Comparison of ENCODE assay signal across 8 cellular contexts in the genomic region with DNA sequence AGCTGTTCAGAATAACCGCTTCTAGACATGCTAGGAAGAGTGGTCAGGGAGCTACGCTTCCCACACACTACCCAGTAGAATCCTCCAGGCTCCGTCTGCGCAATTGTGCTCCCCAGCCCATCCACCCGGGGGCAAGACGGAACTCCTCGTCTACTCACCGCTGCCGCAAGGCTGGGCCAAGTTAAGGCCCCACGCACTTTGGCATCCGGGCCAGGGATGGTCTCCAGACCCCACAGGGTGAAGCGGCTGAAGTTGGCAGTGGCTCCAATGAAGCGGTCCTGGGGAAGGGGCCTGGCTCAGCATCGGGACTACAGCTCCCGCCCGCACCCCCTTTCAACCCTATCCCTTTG. TPM values are rescaled to one million over a fixed set of nuclear protein-coding genes. Genes with fewer than 3 reads are reported as not detected.
DNase-seq lines count a peak whose midpoint lies in the region; ATAC-seq, FAIRE-seq and TF ChIP-seq lines count a peak whose summit lies in the region.

No MANE protein-coding gene starts in this region.

- peaks cover 37% of the 10 kb centered on the region for H3K79me2 ChIP-seq in PC-3 (ENCODE audit: low read length)

- H3K4me1 ChIP-seq in PC-3 (ENCODE audit: insufficient read depth, low read length) (peaks cover 15% of the 10 kb centered on the region), liver (ENCODE audit: control insufficient read depth in 4 of 4, insufficient read depth in 4 of 4, low read length in 3 of 4) (peaks cover 5 to 24% (median 21%) of the 10 kb centered on the region in 4 donors)

- no peak for TF ChIP-seq RAD21 in liver (IDR thresholded peaks at IDR 0.05)

- ATAC-seq in HG02840 (IDR thresholded peaks at IDR 0.05; ENCODE audit: low FRiP score, unreplicated experiment) (peak; percentile 27), PC-3 (peak; percentile 51), GM21360 (IDR thresholded peaks at IDR 0.05; ENCODE audit: unreplicated experiment) (no peak)

- no peaks in the 10 kb centered on the region for H3F3A ChIP-seq in PC-3 (ENCODE audit: low read length, unreplicated experiment)

- FAIRE-seq in GM12891 (lab: Jason Lieb, UNC) = peak; percentile 65

- H3K4me2 ChIP-seq in PC-3 (ENCODE audit: low read length) = peak overlapping the region; percentile 86

- H3K36me3 ChIP-seq in PC-3 (ENCODE audit: low read depth, low read length) (peaks cover 41% of the 10 kb centered on the region), liver (ENCODE audit: control insufficient read depth in 4 of 4, insufficient read depth in 3 of 4, low read depth in 1 of 4, low read length in 3 of 4) (peaks cover 10 to 39% (median 32%) of the 10 kb centered on the region in 4 donors)

- CTCF ChIA-PET in PC-3 (lab: Charles Lee) = interaction anchor here (0.6 to 1.5 kb wide), 4 partner anchors 50 to 140 kb away, joined by 4 to 26 read pairs (median 4); no protein-coding TSS in a partner anchor

- H3K9me3 ChIP-seq in PC-3 (ENCODE audit: low read length) = no peaks in the 10 kb centered on the region
- H3K9me3 ChIP-seq in liver (ENCODE audit: control insufficient read depth in 4 of 4, low read length in 3 of 4) = no peaks in the 10 kb centered on the region

- H3K27me3 ChIP-seq in PC-3 (ENCODE audit: low read length) = no peaks in the 10 kb centered on the region
- no peaks in the 10 kb centered on the region for H3K27me3 ChIP-seq in liver (ENCODE audit: control insufficient read depth in 4 of 4, insufficient read depth in 4 of 4, low read length in 3 of 4)

- intact Hi-C loops in PC-3 (cut with micrococcal nuclease) = loop anchor here (10.0 kb wide), 1 partner anchor 265 kb away; no protein-coding TSS in a partner anchor

- H3K27ac ChIP-seq in PC-3 (ENCODE audit: low read length) (no peak overlapping the region), caudate nucleus (ENCODE audit: low read depth, low read length) (peak overlapping the region; percentile 26), liver (ENCODE audit: low read depth in 1 of 2, low read length in 2 of 2) (peak overlapping the region; percentile 52 to 78), temporal lobe (ENCODE audit: low read depth, low read length) (peak overlapping the region; percentile 77)

- POLR2A ChIA-PET in PC-3 (lab: Charles Lee; ENCODE audit: unreplicated experiment) = interaction anchor here (0.6 to 1.9 kb wide), 4 partner anchors 140 to 603 kb away, joined by 3 to 9 read pairs (median 4); a partner anchor contains a TSS

- H2AFZ ChIP-seq in PC-3 (ENCODE audit: low read length) = peak overlapping the region; percentile 78

- TF ChIP-seq CTCF in PC-3 (conservative IDR thresholded peaks at IDR 0.05; ENCODE audit: low read depth, low read length) (0 out of 2 replicates have a peak, but pooled peaks have one; percentile 8), liver (IDR thresholded peaks at IDR 0.05; ENCODE audit: low read depth, low read length, missing input control) (no peak)

- TF ChIP-seq POLR2A in GM12891 (IDR thresholded peaks at IDR 0.05; ENCODE audit: low read depth, low read length) = peak; percentile 55; the same call in 1 of the 2 replicates

- H4K20me1 ChIP-seq in PC-3 (ENCODE audit: low read length) = peaks cover 14% of the 10 kb centered on the region; the same call in 1 of the 2 replicates

- H3K4me3 ChIP-seq in PC-3 (ENCODE audit: low read length) = peak overlapping the region; percentile 74
- H3K4me3 ChIP-seq in liver (ENCODE audit: low read depth in 1 of 3, low read length in 3 of 3) = peak overlapping the region; percentile 67 to 94 (median 88)

- H3K9ac ChIP-seq in PC-3 (ENCODE audit: low read length) = peak overlapping the region; percentile 76
- peak overlapping the region; percentile 2 to 63 for H3K9ac ChIP-seq in liver (ENCODE audit: low read depth in 1 of 2, low read length in 2 of 2)

- H3K9me2 ChIP-seq in PC-3 (replicated peaks; ENCODE audit: low read length) = no peaks in the 10 kb centered on the region

- DNase-seq in GM12891 (ENCODE audit: insufficient read length, low spot score) (peak; percentile 43), PC-3 (peak; percentile 55), caudate nucleus (lab: John Stamatoyannopoulos, UW) (peak in 5 of 61 donors; percentile 30 to 64 (median 44)), medulla oblongata (ENCODE audit: extremely low spot score) (no peak)

- BruUV-seq in PC-3 (replicated peaks; lab: Mats Ljungman, UMichigan) = TSS peak; percentile 51

- whole genome bisulfite sequencing in liver = 11% methylated on average over 16 of the region's 16 CpGs

TF ChIP-seq in GM12891, 5 proteins besides CTCF, POLR2A, EP300 and RAD21:
- TF ChIP-seq POU2F2 (IDR thresholded peaks at IDR 0.05; ENCODE audit: low read depth, low read length) (no peak), TAF1 (IDR thresholded peaks at IDR 0.05; ENCODE audit: low read depth, low read length) (no peak), SPI1 (IDR thresholded peaks at IDR 0.05; ENCODE audit: low read depth, low read length) (no peak), POLR2AphosphoS5 (IDR thresholded peaks at IDR 0.05; ENCODE audit: low read depth, low read length) (no peak; the same call in 1 of the 2 replicates), PAX5 (IDR thresholded peaks at IDR 0.05; ENCODE audit: insufficient read depth, low read length, severe bottlenecking) (no peak)
TF ChIP-seq in GM12891: peak in this region for 0.

TF ChIP-seq in liver, 16 proteins besides CTCF, POLR2A, EP300 and RAD21 (continues in another document):
- TF ChIP-seq FOXA2 (IDR thresholded peaks at IDR 0.05) (no peak), EGR1 (IDR thresholded peaks at IDR 0.05; ENCODE audit: low read depth in 2 of 2) (no peak), RXRA (IDR thresholded peaks at IDR 0.05) (no peak), TAF1 (conservative IDR thresholded peaks at IDR 0.05) (no peak), HNF4G (IDR thresholded peaks at IDR 0.05) (no peak), YY1 (IDR thresholded peaks at IDR 0.05) (no peak), NR2F2 (IDR thresholded peaks at IDR 0.05) (no peak), HNF4A (conservative IDR thresholded peaks at IDR 0.05) (no peak), FOXA1 (IDR thresholded peaks at IDR 0.05) (no peak), SP1 (IDR thresholded peaks at IDR 0.05) (no peak), JUND (IDR thresholded peaks at IDR 0.05) (no peak)
- TF ChIP-seq, protein P1, sequence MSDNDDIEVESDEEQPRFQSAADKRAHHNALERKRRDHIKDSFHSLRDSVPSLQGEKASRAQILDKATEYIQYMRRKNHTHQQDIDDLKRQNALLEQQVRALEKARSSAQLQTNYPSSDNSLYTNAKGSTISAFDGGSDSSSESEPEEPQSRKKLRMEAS (IDR thresholded peaks at IDR 0.05) = no peak
- TF ChIP-seq, protein P2, sequence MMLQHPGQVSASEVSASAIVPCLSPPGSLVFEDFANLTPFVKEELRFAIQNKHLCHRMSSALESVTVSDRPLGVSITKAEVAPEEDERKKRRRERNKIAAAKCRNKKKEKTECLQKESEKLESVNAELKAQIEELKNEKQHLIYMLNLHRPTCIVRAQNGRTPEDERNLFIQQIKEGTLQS (IDR thresholded peaks at IDR 0.05) = no peak
- TF ChIP-seq, protein P3, sequence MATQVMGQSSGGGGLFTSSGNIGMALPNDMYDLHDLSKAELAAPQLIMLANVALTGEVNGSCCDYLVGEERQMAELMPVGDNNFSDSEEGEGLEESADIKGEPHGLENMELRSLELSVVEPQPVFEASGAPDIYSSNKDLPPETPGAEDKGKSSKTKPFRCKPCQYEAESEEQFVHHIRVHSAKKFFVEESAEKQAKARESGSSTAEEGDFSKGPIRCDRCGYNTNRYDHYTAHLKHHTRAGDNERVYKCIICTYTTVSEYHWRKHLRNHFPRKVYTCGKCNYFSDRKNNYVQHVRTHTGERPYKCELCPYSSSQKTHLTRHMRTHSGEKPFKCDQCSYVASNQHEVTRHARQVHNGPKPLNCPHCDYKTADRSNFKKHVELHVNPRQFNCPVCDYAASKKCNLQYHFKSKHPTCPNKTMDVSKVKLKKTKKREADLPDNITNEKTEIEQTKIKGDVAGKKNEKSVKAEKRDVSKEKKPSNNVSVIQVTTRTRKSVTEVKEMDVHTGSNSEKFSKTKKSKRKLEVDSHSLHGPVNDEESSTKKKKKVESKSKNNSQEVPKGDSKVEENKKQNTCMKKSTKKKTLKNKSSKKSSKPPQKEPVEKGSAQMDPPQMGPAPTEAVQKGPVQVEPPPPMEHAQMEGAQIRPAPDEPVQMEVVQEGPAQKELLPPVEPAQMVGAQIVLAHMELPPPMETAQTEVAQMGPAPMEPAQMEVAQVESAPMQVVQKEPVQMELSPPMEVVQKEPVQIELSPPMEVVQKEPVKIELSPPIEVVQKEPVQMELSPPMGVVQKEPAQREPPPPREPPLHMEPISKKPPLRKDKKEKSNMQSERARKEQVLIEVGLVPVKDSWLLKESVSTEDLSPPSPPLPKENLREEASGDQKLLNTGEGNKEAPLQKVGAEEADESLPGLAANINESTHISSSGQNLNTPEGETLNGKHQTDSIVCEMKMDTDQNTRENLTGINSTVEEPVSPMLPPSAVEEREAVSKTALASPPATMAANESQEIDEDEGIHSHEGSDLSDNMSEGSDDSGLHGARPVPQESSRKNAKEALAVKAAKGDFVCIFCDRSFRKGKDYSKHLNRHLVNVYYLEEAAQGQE (IDR thresholded peaks at IDR 0.05) = no peak
- TF ChIP-seq, protein P4, sequence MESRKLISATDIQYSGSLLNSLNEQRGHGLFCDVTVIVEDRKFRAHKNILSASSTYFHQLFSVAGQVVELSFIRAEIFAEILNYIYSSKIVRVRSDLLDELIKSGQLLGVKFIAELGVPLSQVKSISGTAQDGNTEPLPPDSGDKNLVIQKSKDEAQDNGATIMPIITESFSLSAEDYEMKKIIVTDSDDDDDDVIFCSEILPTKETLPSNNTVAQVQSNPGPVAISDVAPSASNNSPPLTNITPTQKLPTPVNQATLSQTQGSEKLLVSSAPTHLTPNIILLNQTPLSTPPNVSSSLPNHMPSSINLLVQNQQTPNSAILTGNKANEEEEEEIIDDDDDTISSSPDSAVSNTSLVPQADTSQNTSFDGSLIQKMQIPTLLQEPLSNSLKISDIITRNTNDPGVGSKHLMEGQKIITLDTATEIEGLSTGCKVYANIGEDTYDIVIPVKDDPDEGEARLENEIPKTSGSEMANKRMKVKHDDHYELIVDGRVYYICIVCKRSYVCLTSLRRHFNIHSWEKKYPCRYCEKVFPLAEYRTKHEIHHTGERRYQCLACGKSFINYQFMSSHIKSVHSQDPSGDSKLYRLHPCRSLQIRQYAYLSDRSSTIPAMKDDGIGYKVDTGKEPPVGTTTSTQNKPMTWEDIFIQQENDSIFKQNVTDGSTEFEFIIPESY (IDR thresholded peaks at IDR 0.05) = no peak

RNA-seq across cellular contexts. Expression of a gene that starts 0.7 kb away (rescaled TPM):
- polyA plus RNA-seq in GM12891 (2012; ENCODE audit: low read depth, missing spikeins) = 59.1 TPM
- total RNA-seq in PC-3 (2014; rRNA removed) (96.2 and 172 TPM in 2 replicates), liver (10 to 100 TPM; 20.5 to 32.4 TPM), temporal lobe (8.1 TPM)
- polyA plus RNA-seq in liver = 10 to 100 TPM; 45.7 to 72.1 TPM

RNA-seq across cellular contexts. Expression of a gene that starts 7.8 kb away (rescaled TPM):
- polyA plus RNA-seq in GM12891 (2012; ENCODE audit: low read depth, missing spikeins) = 31.9 TPM
- total RNA-seq in PC-3 (2014; rRNA removed) (74.9 and 83.9 TPM in 2 replicates), liver (10 to 100 TPM; 16.1 to 20.7 TPM), temporal lobe (36.4 TPM)
- polyA plus RNA-seq in liver = 10 to 100 TPM; 15.5 to 22.9 TPM

RNA-seq across cellular contexts. Expression of a gene that starts 57.1 kb away (rescaled TPM):
- polyA plus RNA-seq in GM12891 (2012; ENCODE audit: low read depth, missing spikeins) = 41.3 TPM
- total RNA-seq in PC-3 (2014; rRNA removed) = 70.3 and 84.2 TPM in 2 replicates
- 10 to 100 TPM; 11.1 to 22.6 TPM for total RNA-seq in liver
- 10 to 100 TPM; 21.3 to 30.7 TPM for polyA plus RNA-seq in liver
- 9.8 TPM for total RNA-seq in temporal lobe
